1 cellular context compared by ENCODE assay signal in the genomic region with DNA sequence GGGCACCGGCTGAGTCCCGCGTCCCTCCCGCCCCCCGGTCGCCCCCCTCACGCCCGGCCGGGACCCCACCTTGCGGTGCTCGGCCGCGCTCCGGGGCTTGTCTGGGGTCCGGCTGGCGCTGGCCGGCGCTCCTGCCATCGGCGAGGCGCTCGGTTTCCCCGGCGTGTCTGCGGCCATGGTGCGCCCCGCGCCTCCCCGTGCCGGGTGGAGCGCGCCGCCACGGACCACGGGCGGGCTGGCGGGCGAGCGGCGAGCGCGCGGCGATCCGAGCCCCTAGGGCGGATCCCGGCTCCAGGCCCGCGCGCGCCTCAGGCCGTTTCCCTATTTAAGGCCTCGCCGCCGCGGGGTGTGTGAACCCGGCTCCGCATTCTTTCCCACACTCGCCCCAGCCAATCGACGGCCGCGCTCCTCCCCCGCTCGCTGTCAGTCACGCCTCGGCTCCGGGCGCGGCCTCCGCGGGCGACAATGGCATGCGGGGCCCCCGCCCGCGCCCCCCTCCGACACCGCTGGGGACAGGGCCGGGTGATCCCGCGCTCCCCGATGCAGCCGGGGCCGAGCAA.
A peak's percentile ranks its signal among the peaks of the same experiment; 100 is the strongest.
TF ChIP-seq lines count a peak whose summit lies in the region.

HES4 (minus strand) TSS at position 301 of the 560 bp plus-strand sequence; CDS start at position 177, 124 bp downstream.

TF ChIP-seq in K562, 482 proteins besides CTCF, POLR2A, EP300 and RAD21 (continued from another document and continues in another):
- TF ChIP-seq THAP12 (CRISPR knock-in tag; IDR thresholded peaks at IDR 0.05) (peak; percentile 90), NFYB (IDR thresholded peaks at IDR 0.05; ENCODE audit: extremely low read depth, insufficient read length) (peak; percentile 27), HMGN3 (IDR thresholded peaks at IDR 0.05; ENCODE audit: borderline replicate concordance, extremely low read depth, insufficient read length, low read depth, low read length) (peak; percentile 2), HNRNPH1 (optimal IDR thresholded peaks at IDR 0.05; ENCODE audit: low read depth, low read length) (no peak), PKNOX1 (IDR thresholded peaks at IDR 0.05) (peak; percentile 97), EHMT2 (IDR thresholded peaks at IDR 0.05) (no peak), DACH1 (IDR thresholded peaks at IDR 0.05; ENCODE audit: partially characterized antibody) (no peak), ZC3H11A (IDR thresholded peaks at IDR 0.05; ENCODE audit: low read depth, low read length) (no peak), MNT (conservative IDR thresholded peaks at IDR 0.05) (no peak), MYC (IDR thresholded peaks at IDR 0.05; ENCODE audit: low read depth, low read length) (peak; percentile 44; the same call in 1 of the 2 replicates), MYC (CRISPR knock-in tag; IDR thresholded peaks at IDR 0.05; ENCODE audit: borderline replicate concordance, low read depth) (no peak), PHTF2 (CRISPR knock-in tag; IDR thresholded peaks at IDR 0.05) (no peak), NFRKB (IDR thresholded peaks at IDR 0.05; ENCODE audit: low read depth) (no peak), GMEB1 (CRISPR knock-in tag; IDR thresholded peaks at IDR 0.05) (peak; percentile 23; the same call in 1 of the 2 replicates), SRF (CRISPR knock-in tag; IDR thresholded peaks at IDR 0.05) (peak; percentile 29 to 38; a peak in 1 of 4 replicates), ZNF695 (CRISPR knock-in tag; IDR thresholded peaks at IDR 0.05) (no peak), ZNF175 (CRISPR knock-in tag; IDR thresholded peaks at IDR 0.05; ENCODE audit: low read depth) (0 out of 2 replicates have a peak, but pooled peaks have one; percentile 39), CCNT2 (IDR thresholded peaks at IDR 0.05; ENCODE audit: borderline replicate concordance, extremely low read depth, insufficient read length, low read depth, low read length) (peak; percentile 90), HES1 (IDR thresholded peaks at IDR 0.05; ENCODE audit: low read depth) (no peak), ASH1L (IDR thresholded peaks at IDR 0.05; ENCODE audit: borderline replicate concordance, low read depth, partially characterized antibody) (no peak), KHSRP (IDR thresholded peaks at IDR 0.05) (no peak), NR4A1 (CRISPR knock-in tag; IDR thresholded peaks at IDR 0.05) (no peak), NR4A1 (tag; IDR thresholded peaks at IDR 0.05) (no peak), ZNF436 (CRISPR knock-in tag; IDR thresholded peaks at IDR 0.05) (peak; percentile 68), TSC22D4 (tag; IDR thresholded peaks at IDR 0.05) (no peak), BHLHE40 (IDR thresholded peaks at IDR 0.05; ENCODE audit: low read length) (peak; percentile 81), RBM25 (IDR thresholded peaks at IDR 0.05; ENCODE audit: low read depth, low read length, severe bottlenecking) (peak; percentile 85), ZSCAN29 (IDR thresholded peaks at IDR 0.05) (peak; percentile 89; the same call in 1 of the 2 replicates), FOXA1 (IDR thresholded peaks at IDR 0.05; ENCODE audit: borderline replicate concordance) (no peak), GATAD2B (IDR thresholded peaks at IDR 0.05; ENCODE audit: borderline replicate concordance) (peak; percentile 91), CEBPG (CRISPR knock-in tag; IDR thresholded peaks at IDR 0.05) (no peak), CEBPG (tag; conservative IDR thresholded peaks at IDR 0.05 in 1 of 2, IDR thresholded peaks at IDR 0.05 in 1 of 2) (no peak), MEIS2 (IDR thresholded peaks at IDR 0.05; ENCODE audit: partially characterized antibody) (peak; percentile 80), ETS1 (conservative IDR thresholded peaks at IDR 0.05; ENCODE audit: control insufficient read depth, low read depth, low read length) (no peak), MAZ (CRISPR knock-in tag; conservative IDR thresholded peaks at IDR 0.05 in 1 of 2, IDR thresholded peaks at IDR 0.05 in 1 of 2) (peak; percentile 8 to 86; a peak in 2 of 4 replicates), TBP (optimal IDR thresholded peaks at IDR 0.05; ENCODE audit: low read depth, low read length) (peak; percentile 87), RB1 (IDR thresholded peaks at IDR 0.05; ENCODE audit: low read depth) (peak; percentile 69), SIN3B (IDR thresholded peaks at IDR 0.05; ENCODE audit: low read depth) (peak; percentile 21; the same call in 1 of the 2 replicates), PHF20 (IDR thresholded peaks at IDR 0.05; ENCODE audit: partially characterized antibody) (no peak), ZBTB1 (CRISPR knock-in tag; IDR thresholded peaks at IDR 0.05; ENCODE audit: borderline replicate concordance, low read depth) (peak; percentile 80), PHF21A (IDR thresholded peaks at IDR 0.05; ENCODE audit: borderline replicate concordance, low read depth) (0 out of 2 replicates have a peak, but pooled peaks have one; percentile 35), ESRRB (CRISPR knock-in tag; IDR thresholded peaks at IDR 0.05; ENCODE audit: borderline replicate concordance) (no peak), PHF8 (IDR thresholded peaks at IDR 0.05; ENCODE audit: borderline replicate concordance, low read length) (0 out of 2 replicates have a peak, but pooled peaks have one; percentile 15), HNRNPL (IDR thresholded peaks at IDR 0.05; ENCODE audit: low read depth, low read length) (peak; percentile 85), KDM5B (IDR thresholded peaks at IDR 0.05; ENCODE audit: insufficient replicate concordance, low read depth, low read length) (peak; percentile 63), SAFB (IDR thresholded peaks at IDR 0.05; ENCODE audit: borderline replicate concordance, low read depth, low read length) (peak; percentile 86), KDM2B (CRISPR knock-in tag; IDR thresholded peaks at IDR 0.05) (peak; percentile 79; the same call in 1 of the 2 replicates)
- TF ChIP-seq, protein P1, sequence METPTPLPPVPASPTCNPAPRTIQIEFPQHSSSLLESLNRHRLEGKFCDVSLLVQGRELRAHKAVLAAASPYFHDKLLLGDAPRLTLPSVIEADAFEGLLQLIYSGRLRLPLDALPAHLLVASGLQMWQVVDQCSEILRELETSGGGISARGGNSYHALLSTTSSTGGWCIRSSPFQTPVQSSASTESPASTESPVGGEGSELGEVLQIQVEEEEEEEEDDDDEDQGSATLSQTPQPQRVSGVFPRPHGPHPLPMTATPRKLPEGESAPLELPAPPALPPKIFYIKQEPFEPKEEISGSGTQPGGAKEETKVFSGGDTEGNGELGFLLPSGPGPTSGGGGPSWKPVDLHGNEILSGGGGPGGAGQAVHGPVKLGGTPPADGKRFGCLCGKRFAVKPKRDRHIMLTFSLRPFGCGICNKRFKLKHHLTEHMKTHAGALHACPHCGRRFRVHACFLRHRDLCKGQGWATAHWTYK (CRISPR knock-in tag; IDR thresholded peaks at IDR 0.05): 0 out of 2 replicates have a peak, but pooled peaks have one; percentile 27
- TF ChIP-seq, protein P2, sequence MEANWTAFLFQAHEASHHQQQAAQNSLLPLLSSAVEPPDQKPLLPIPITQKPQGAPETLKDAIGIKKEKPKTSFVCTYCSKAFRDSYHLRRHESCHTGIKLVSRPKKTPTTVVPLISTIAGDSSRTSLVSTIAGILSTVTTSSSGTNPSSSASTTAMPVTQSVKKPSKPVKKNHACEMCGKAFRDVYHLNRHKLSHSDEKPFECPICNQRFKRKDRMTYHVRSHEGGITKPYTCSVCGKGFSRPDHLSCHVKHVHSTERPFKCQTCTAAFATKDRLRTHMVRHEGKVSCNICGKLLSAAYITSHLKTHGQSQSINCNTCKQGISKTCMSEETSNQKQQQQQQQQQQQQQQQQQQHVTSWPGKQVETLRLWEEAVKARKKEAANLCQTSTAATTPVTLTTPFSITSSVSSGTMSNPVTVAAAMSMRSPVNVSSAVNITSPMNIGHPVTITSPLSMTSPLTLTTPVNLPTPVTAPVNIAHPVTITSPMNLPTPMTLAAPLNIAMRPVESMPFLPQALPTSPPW (CRISPR knock-in tag; IDR thresholded peaks at IDR 0.05): peak; percentile 95
- TF ChIP-seq, protein P3, sequence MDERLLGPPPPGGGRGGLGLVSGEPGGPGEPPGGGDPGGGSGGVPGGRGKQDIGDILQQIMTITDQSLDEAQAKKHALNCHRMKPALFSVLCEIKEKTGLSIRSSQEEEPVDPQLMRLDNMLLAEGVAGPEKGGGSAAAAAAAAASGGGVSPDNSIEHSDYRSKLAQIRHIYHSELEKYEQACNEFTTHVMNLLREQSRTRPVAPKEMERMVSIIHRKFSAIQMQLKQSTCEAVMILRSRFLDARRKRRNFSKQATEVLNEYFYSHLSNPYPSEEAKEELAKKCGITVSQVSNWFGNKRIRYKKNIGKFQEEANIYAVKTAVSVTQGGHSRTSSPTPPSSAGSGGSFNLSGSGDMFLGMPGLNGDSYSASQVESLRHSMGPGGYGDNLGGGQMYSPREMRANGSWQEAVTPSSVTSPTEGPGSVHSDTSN (CRISPR knock-in tag; IDR thresholded peaks at IDR 0.05; ENCODE audit: low read depth): peak; percentile 70
- TF ChIP-seq, protein P3 (tag; conservative IDR thresholded peaks at IDR 0.05; ENCODE audit: low read depth): no peak
